In genomic region chr12:82527165-82527780, GRCh38 we compare ENCODE assay signal across 8 cellular contexts.
DNase-seq lines count a peak whose midpoint lies in the region; ATAC-seq, FAIRE-seq and TF ChIP-seq lines count a peak whose summit lies in the region.

No MANE protein-coding gene starts in this region.

- peak; percentile 68 for ATAC-seq in HG02642 (IDR thresholded peaks at IDR 0.05; ENCODE audit: poor library complexity, unreplicated experiment)

- DNase-seq in AG09319 (ENCODE audit: extremely low read depth, low read depth) = peak; percentile 37
- peak; percentile 43 to 86 (median 77) for DNase-seq in NCI-H1417 (lab: John Stamatoyannopoulos, UW)
- peak; percentile 80 for DNase-seq in fibroblast of peridontal ligament (ENCODE audit: extremely low read depth)
- DNase-seq in pons (ENCODE audit: low spot score) = peak; percentile 94
- no peak for DNase-seq in islet precursor cell

- FAIRE-seq in TTC549 (lab: Jason Lieb, UNC) = peak; percentile 52

- peak; percentile 96 for TF ChIP-seq CTCF in AG09319 (IDR thresholded peaks at IDR 0.05; ENCODE audit: low read depth, low read length)
- peak; percentile 75 for TF ChIP-seq CTCF in GM12872 (IDR thresholded peaks at IDR 0.05; ENCODE audit: insufficient read depth, low read depth, low read length)
